ENCODE assay signal across 16 cellular contexts in the genomic region with DNA sequence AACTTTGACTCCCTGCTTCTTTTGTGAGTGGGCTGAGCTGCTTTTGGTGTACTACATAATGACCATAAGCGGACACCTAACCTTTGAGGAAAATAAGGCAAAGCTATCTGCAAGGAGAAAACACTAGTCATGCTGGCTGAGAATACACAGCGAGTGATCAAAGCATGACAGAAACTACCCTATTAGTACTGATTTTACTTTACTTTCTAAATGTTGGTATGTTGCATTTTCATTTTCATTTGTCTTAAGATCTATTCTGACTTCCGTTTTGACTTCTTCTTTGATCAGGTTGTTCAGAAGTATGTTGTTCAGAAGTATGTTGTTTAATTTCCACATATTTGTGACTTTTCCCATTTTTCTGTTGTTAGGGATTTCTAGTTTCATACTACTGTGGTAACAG.
DNase-seq lines count a peak whose midpoint lies in the region; ATAC-seq and TF ChIP-seq lines count a peak whose summit lies in the region.
"Had no signal": no experiment of that assay in that cellular context is flagged by ENCODE, and none has a peak within 500 bp of the region (broad histone marks: within the 10 kb centered on the region; RNA-seq: fewer than 3 reads in every experiment).

No MANE protein-coding gene starts in this region.

- TF ChIP-seq CTCF in OCI-LY3 (IDR thresholded peaks at IDR 0.05; ENCODE audit: low read depth, low read length), result no peak

- ATAC-seq in GM19023 (IDR thresholded peaks at IDR 0.05; ENCODE audit: unreplicated experiment) (peak; percentile 87), GM21723 (IDR thresholded peaks at IDR 0.05; ENCODE audit: unreplicated experiment) (peak; percentile 93), HG03066 (IDR thresholded peaks at IDR 0.05; ENCODE audit: low read depth, unreplicated experiment) (peak; percentile 100), HG03139 (IDR thresholded peaks at IDR 0.05; ENCODE audit: unreplicated experiment) (no peak), SK-N-SH treated with all-trans-retinoic acid at 6 μM for 48 hours (no peak)
- ATAC-seq: activated CD4-positive, CD25-positive, alpha-beta regulatory T cell treated with anti-CD3 and anti-CD28 coated beads, Interleukin-2, amount 50 U/mL, for 24 hours; K562 had no signal

- peaks cover 15% of the 10 kb centered on the region for H3K4me1 ChIP-seq in OCI-LY3 (ENCODE audit: low read length)
- H3K4me1 ChIP-seq: stomach had no signal

- H3K4me2 ChIP-seq in OCI-LY3 (ENCODE audit: low read length), result peak overlapping the region; percentile 67

- H3K27ac ChIP-seq in OCI-LY3 (ENCODE audit: low read length), result peak overlapping the region; percentile 19
- H3K27ac ChIP-seq: stomach had no signal

- no peak for DNase-seq in activated gamma-delta T cell treated with Interleukin-2 at 50 U/mL for 16 hours
- DNase-seq: CD4-positive, CD25-positive, alpha-beta regulatory T cell; foreskin melanocyte; GF-D8; NCI-H2081; retina; stimulated activated CD4-positive, alpha-beta T cell treated with anti-CD3 and anti-CD28 coated beads, Interleukin-4, amount 100 ng/mL, for 24 hours; stomach had no signal

- H3K27me3 ChIP-seq in OCI-LY3 (ENCODE audit: low read depth, low read length), result no peaks in the 10 kb centered on the region
- H3K27me3 ChIP-seq: stomach had no signal

- no peaks in the 10 kb centered on the region for H3K9me3 ChIP-seq in OCI-LY3 (ENCODE audit: insufficient read depth, low read length)
- H3K9me3 ChIP-seq: stomach had no signal

- peak overlapping the region; percentile 54 for H3K4me3 ChIP-seq in OCI-LY3 (ENCODE audit: low read length)
- H3K4me3 ChIP-seq: K562, stomach had no signal

- H2AFZ ChIP-seq in OCI-LY3 (ENCODE audit: low read depth, low read length), result peak overlapping the region; percentile 44

- no peaks in the 10 kb centered on the region for H4K20me1 ChIP-seq in OCI-LY3 (ENCODE audit: insufficient read depth, low read length)

- no peaks in the 10 kb centered on the region for H3K79me2 ChIP-seq in OCI-LY3 (ENCODE audit: low read length)

- H3K36me3 ChIP-seq in OCI-LY3 (replicated peaks; ENCODE audit: low read depth, low read length), result no peaks in the 10 kb centered on the region
- H3K36me3 ChIP-seq: stomach had no signal

- H3K9ac ChIP-seq in OCI-LY3 (ENCODE audit: low read length), result no peak overlapping the region; the same call in 1 of the 2 replicates

TF ChIP-seq in SK-N-SH treated with all-trans-retinoic acid at 6 μM for 48 hours, 23 proteins besides CTCF, POLR2A, EP300 and RAD21:
- TF ChIP-seq ZNF70 (CRISPR knock-in tag; IDR thresholded peaks at IDR 0.05) (no peak), RARB (CRISPR knock-in tag; IDR thresholded peaks at IDR 0.05) (no peak), POU6F1 (CRISPR knock-in tag; IDR thresholded peaks at IDR 0.05; ENCODE audit: borderline replicate concordance, low read depth) (no peak), PPARA (CRISPR knock-in tag; IDR thresholded peaks at IDR 0.05; ENCODE audit: borderline replicate concordance) (no peak), OSR1 (CRISPR knock-in tag; IDR thresholded peaks at IDR 0.05) (no peak), BACH2 (CRISPR knock-in tag; IDR thresholded peaks at IDR 0.05; ENCODE audit: borderline replicate concordance) (no peak)
- TF ChIP-seq, protein P1, sequence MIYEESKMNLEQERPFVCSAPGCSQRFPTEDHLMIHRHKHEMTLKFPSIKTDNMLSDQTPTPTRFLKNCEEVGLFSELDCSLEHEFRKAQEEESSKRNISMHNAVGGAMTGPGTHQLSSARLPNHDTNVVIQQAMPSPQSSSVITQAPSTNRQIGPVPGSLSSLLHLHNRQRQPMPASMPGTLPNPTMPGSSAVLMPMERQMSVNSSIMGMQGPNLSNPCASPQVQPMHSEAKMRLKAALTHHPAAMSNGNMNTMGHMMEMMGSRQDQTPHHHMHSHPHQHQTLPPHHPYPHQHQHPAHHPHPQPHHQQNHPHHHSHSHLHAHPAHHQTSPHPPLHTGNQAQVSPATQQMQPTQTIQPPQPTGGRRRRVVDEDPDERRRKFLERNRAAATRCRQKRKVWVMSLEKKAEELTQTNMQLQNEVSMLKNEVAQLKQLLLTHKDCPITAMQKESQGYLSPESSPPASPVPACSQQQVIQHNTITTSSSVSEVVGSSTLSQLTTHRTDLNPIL (CRISPR knock-in tag; IDR thresholded peaks at IDR 0.05; ENCODE audit: low read depth), result no peak
- TF ChIP-seq, protein P2, sequence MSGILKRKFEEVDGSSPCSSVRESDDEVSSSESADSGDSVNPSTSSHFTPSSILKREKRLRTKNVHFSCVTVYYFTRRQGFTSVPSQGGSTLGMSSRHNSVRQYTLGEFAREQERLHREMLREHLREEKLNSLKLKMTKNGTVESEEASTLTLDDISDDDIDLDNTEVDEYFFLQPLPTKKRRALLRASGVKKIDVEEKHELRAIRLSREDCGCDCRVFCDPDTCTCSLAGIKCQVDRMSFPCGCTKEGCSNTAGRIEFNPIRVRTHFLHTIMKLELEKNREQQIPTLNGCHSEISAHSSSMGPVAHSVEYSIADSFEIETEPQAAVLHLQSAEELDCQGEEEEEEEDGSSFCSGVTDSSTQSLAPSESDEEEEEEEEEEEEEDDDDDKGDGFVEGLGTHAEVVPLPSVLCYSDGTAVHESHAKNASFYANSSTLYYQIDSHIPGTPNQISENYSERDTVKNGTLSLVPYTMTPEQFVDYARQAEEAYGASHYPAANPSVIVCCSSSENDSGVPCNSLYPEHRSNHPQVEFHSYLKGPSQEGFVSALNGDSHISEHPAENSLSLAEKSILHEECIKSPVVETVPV (CRISPR knock-in tag; IDR thresholded peaks at IDR 0.05), result no peak

Comparison
In these comparisons a context has a peak if more than half of its experiments do, and no peak if none do; other contexts are left out.
1. ATAC-seq: peak in GM19023 (single experiment), GM21723 (single experiment) and HG03066 (single experiment); none in HG03139 (single experiment) and SK-N-SH treated with all-trans-retinoic acid at 6 μM for 48 hours (single experiment).